In the genomic region with DNA sequence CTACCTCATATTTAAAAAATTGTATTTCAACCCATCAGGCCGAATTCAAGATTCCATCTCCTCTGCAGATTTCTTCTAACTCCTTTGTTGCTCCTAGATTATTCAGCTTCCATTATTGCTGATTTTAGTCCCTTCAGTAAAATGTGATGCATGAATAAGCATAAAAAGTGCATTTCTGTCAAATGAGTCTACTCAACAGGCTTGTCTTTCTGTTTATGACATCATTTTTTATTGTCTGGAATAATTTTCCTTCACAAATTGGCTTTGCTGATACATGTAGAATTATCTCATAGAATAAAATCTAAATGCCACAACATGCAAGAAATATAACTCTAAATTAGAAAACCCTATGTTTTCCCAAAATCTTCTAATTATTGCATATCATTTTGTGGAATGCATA, we compare ENCODE assay signal across 33 cellular contexts. TPM values are rescaled to one million over a fixed set of nuclear protein-coding genes. Genes with fewer than 3 reads are reported as not detected.
"Had no signal": no experiment of that assay in that cellular context is flagged by ENCODE, and none has a peak within 500 bp of the region (broad histone marks: within the 10 kb centered on the region; RNA-seq: fewer than 3 reads in every experiment).

No MANE protein-coding gene starts in this region.

- H3K36me3 ChIP-seq: colonic mucosa, esophagus squamous epithelium, gastrocnemius medialis, heart right ventricle, left lung, lower lobe of right lung had no signal

- FAIRE-seq: endometrium, islet of Langerhans, keratinocyte had no signal

- H3K4me1 ChIP-seq: colonic mucosa, esophagus squamous epithelium, gastrocnemius medialis, heart right ventricle, left lung, lower lobe of right lung had no signal

- H3K27ac ChIP-seq: colonic mucosa, epithelial cell of prostate, esophagus squamous epithelium, gastrocnemius medialis, heart right ventricle, left lung, lower lobe of right lung had no signal

- H3K27me3 ChIP-seq: colonic mucosa, esophagus squamous epithelium, gastrocnemius medialis, heart right ventricle, left lung had no signal

- DNase-seq: colonic mucosa; cortex of kidney; effector CD8-positive, alpha-beta T cell; effector memory CD8-positive, alpha-beta T cell; endodermal cell; erythroblast; esophagus squamous epithelium; foreskin fibroblast; foreskin melanocyte; gastrocnemius medialis; glutamatergic neuron; head of caudate nucleus; heart right ventricle; hippocampal formation; left cardiac atrium; left lung; left ventricle myocardium superior; lower lobe of right lung; mesendoderm; midbrain; naive thymus-derived CD4-positive, alpha-beta T cell had no signal

- H3K4me3 ChIP-seq: colonic mucosa, esophagus squamous epithelium, gastrocnemius medialis, heart right ventricle, left lung, lower lobe of right lung had no signal

- ATAC-seq: effector memory CD8-positive, alpha-beta T cell; esophagus mucosa; gastrocnemius medialis; heart right ventricle; left cardiac atrium; left lung; left ventricle myocardium superior; lower lobe of right lung; naive thymus-derived CD4-positive, alpha-beta T cell had no signal

- H3K9me3 ChIP-seq: colonic mucosa, esophagus squamous epithelium, lower lobe of right lung had no signal

RNA-seq across cellular contexts. Expression of a gene that starts 1.6 kb away (rescaled TPM):
- total RNA-seq: colonic mucosa; dermis microvascular lymphatic vessel endothelial cell; endodermal cell; esophagus mucosa; esophagus squamous epithelium; gastrocnemius medialis; glomerular endothelial cell; heart right ventricle; kidney epithelial cell; left cardiac atrium; left lung; left ventricle myocardium superior; lower leg skin; lower lobe of right lung; lung microvascular endothelial cell; mononuclear cell; mucosa of gallbladder; naive thymus-derived CD4-positive, alpha-beta T cell had no signal
- polyA plus RNA-seq: heart right ventricle; keratinocyte; naive thymus-derived CD4-positive, alpha-beta T cell had no signal

RNA-seq across cellular contexts. Expression of a gene that starts 31.3 kb away (rescaled TPM):
- total RNA-seq: colonic mucosa; dermis microvascular lymphatic vessel endothelial cell; endodermal cell; esophagus mucosa; esophagus squamous epithelium; gastrocnemius medialis; glomerular endothelial cell; heart right ventricle; kidney epithelial cell; left cardiac atrium; left lung; left ventricle myocardium superior; lower leg skin; lower lobe of right lung; lung microvascular endothelial cell; mucosa of gallbladder; naive thymus-derived CD4-positive, alpha-beta T cell had no signal
- polyA plus RNA-seq: heart right ventricle; keratinocyte; naive thymus-derived CD4-positive, alpha-beta T cell had no signal

RNA-seq across cellular contexts. Expression of a gene that starts 48.3 kb away (rescaled TPM):
- total RNA-seq: colonic mucosa, dermis microvascular lymphatic vessel endothelial cell, endodermal cell, esophagus mucosa, esophagus squamous epithelium, gastrocnemius medialis, glomerular endothelial cell, heart right ventricle, kidney epithelial cell, left cardiac atrium, left lung, left ventricle myocardium superior, lower leg skin, lower lobe of right lung, lung microvascular endothelial cell, mucosa of gallbladder had no signal
- polyA plus RNA-seq: heart right ventricle, keratinocyte had no signal

RNA-seq across cellular contexts. Expression of a gene that starts 53.8 kb away (rescaled TPM):
- total RNA-seq: colonic mucosa, dermis microvascular lymphatic vessel endothelial cell, endodermal cell, esophagus mucosa, esophagus squamous epithelium, gastrocnemius medialis, glomerular endothelial cell, heart right ventricle, kidney epithelial cell, left cardiac atrium, left lung, left ventricle myocardium superior, lower leg skin, lower lobe of right lung, lung microvascular endothelial cell, mononuclear cell, mucosa of gallbladder had no signal
- polyA plus RNA-seq: heart right ventricle; keratinocyte; naive thymus-derived CD4-positive, alpha-beta T cell had no signal
